18 cellular contexts compared by ENCODE assay signal in the genomic region with DNA sequence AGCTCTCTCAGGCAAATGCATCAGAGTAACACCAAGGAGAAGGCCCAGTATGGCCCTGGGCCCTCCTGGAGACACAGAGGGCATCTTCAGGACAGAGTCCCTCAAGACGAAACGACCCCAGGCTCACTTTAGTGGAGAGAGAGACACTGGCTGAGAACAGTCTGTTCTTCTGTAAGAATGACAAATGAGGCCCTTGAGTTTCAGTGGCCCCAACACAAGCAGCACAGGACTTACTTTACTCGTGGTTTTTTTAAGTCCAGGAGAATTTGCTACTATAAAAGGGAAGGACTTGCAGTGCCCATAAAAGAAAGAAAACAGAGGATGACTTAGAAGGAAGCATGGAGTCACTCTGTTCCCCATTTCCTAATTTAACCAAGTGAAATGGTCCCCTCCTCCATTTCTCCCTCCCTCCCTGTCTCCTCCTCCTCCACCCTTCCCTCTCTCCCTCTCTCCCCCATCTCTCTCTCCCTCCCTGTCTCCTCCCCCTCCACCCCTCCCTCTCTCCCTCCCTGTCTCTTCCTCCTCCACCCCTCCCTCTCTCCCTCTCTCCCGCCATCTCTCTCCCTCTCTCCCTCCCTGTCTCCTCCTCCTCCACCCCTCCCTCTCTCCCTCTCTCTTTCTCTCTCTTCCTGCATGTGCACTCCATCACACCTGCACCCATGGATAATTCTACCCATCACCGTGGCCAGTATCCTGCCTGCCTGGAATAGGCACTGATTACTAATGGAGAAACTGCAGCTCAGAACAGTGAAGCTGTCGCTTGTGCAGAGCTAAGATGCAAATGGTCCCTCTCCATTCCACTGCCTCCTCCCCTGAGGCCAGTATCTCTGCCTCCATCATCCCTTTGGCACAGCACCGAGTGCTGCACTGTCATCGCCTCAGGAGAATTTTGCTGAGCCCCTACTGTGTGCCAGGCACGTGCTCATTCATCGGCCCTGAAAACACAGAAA. TPM values are rescaled to one million over a fixed set of nuclear protein-coding genes. Genes with fewer than 3 reads are reported as not detected.
DNase-seq lines count a peak whose midpoint lies in the region; ATAC-seq and TF ChIP-seq lines count a peak whose summit lies in the region.
"Had no signal": no experiment of that assay in that cellular context is flagged by ENCODE, and none has a peak within 500 bp of the region (broad histone marks: within the 10 kb centered on the region; RNA-seq: fewer than 3 reads in every experiment).

No MANE protein-coding gene starts in this region.

- H3K9me3 ChIP-seq in NT2/D1 (ENCODE audit: insufficient read depth, low read length): peaks cover 23% of the 10 kb centered on the region

- CTCF ChIA-PET in activated CD4-positive, alpha-beta T cell treated with anti-CD3 and anti-CD28 coated beads for 36 hours (lab: Charles Lee): interaction anchor here (0.8 to 1.3 kb wide), 3 partner anchors 26 to 402 kb away, joined by 3 to 4 read pairs (median 3); no protein-coding TSS in a partner anchor

- in situ Hi-C loops in G401 (cut with HindIII; ENCODE audit: low sequenced_read_pairs): no loop called here

- no peak for TF ChIP-seq CTCF in glutamatergic neuron (IDR thresholded peaks at IDR 0.05; ENCODE audit: partially characterized antibody, unreplicated experiment)

- peak overlapping the region; percentile 98 for H3K27ac ChIP-seq in rectal smooth muscle tissue (ENCODE audit: low read depth, low read length)
- H3K27ac ChIP-seq: hepatocyte had no signal

- H3K4me3 ChIP-seq in NT2/D1 (ENCODE audit: insufficient read length, low read depth) (no peak overlapping the region), rectal smooth muscle tissue (ENCODE audit: low read length) (peak overlapping the region; percentile 33)
- H3K4me3 ChIP-seq: hepatocyte had no signal

- H3K4me1 ChIP-seq in NT2/D1 (ENCODE audit: insufficient read depth, insufficient read length) (peaks cover 3% of the 10 kb centered on the region), rectal smooth muscle tissue (ENCODE audit: control insufficient read depth, insufficient read depth, low read length) (peaks cover 30% of the 10 kb centered on the region)

- DNase-seq in G401 (ENCODE audit: low spot score) (peak; percentile 34), NT2/D1 (ENCODE audit: low read depth, low spot score) (no peak), glutamatergic neuron (no peak), SW480 (ENCODE audit: low spot score) (no peak)
- DNase-seq in naive thymus-derived CD8-positive, alpha-beta T cell: no peak
- DNase-seq in activated CD4-positive, alpha-beta T cell treated with anti-CD3 and anti-CD28 coated beads for 36 hours: no peak
- DNase-seq: activated CD4-positive, alpha-beta T cell treated with anti-CD3 and anti-CD28 coated beads, Interleukin-2, amount 50 U/mL, for 1 hour; activated T-cell treated with anti-CD3 and anti-CD28 coated beads, Interleukin-2, amount 50 U/mL, for 24 hours; effector memory CD4-positive, alpha-beta T cell; mammary epithelial cell; NCI-H1048; NCI-H2029 treated with DMSO at 0.1 percent for 48 hours; T-helper 1 cell had no signal

- H3K36me3 Mint-ChIP-seq in glutamatergic neuron (ENCODE audit: unreplicated experiment): peaks cover 26% of the 10 kb centered on the region
- H3K36me3 Mint-ChIP-seq in naive thymus-derived CD8-positive, alpha-beta T cell: peaks cover 0 to 30% (median 3%) of the 10 kb centered on the region in 3 donors
- H3K36me3 Mint-ChIP-seq in activated CD4-positive, alpha-beta T cell treated with anti-CD3 and anti-CD28 coated beads for 36 hours (ENCODE audit: low read depth): no peaks in the 10 kb centered on the region

- intact Hi-C loops in activated CD4-positive, alpha-beta T cell treated with anti-CD3 and anti-CD28 coated beads for 36 hours (cut with DNase I, micrococcal nuclease): no loop called here

- peak overlapping the region; percentile 5 for H3K9ac ChIP-seq in NT2/D1 (ENCODE audit: insufficient read length, low read depth)
- no peak overlapping the region for H3K9ac ChIP-seq in rectal smooth muscle tissue (ENCODE audit: low read length)

- no peak for ATAC-seq in naive thymus-derived CD8-positive, alpha-beta T cell
- ATAC-seq in activated CD4-positive, alpha-beta T cell treated with anti-CD3 and anti-CD28 coated beads for 36 hours: no peak

- no peaks in the 10 kb centered on the region for H3K36me3 ChIP-seq in NT2/D1 (ENCODE audit: insufficient read depth, insufficient read length, low read length)
- H3K36me3 ChIP-seq in rectal smooth muscle tissue (ENCODE audit: control insufficient read depth, insufficient read depth, low read length): no peaks in the 10 kb centered on the region

- H3K27ac Mint-ChIP-seq in glutamatergic neuron (ENCODE audit: unreplicated experiment): peak overlapping the region; percentile 59
- peak overlapping the region in 1 of 10 donors; percentile 83 for H3K27ac Mint-ChIP-seq in naive thymus-derived CD8-positive, alpha-beta T cell
- H3K27ac Mint-ChIP-seq in activated CD4-positive, alpha-beta T cell treated with anti-CD3 and anti-CD28 coated beads for 36 hours: no peak overlapping the region
- H3K27ac Mint-ChIP-seq: activated naive CD4-positive, alpha-beta T cell treated with anti-CD3 and anti-CD28 coated beads for 36 hours; activated T-cell treated with anti-CD3 and anti-CD28 coated beads, Interleukin-2, amount 50 U/mL, for 24 hours; natural killer cell treated with Interleukin-12 subunit alpha and Interleukin-12 subunit beta and Interleukin-15 and Interleukin-18, amount 100 ng/mL, for 72 hours had no signal

- H3K27me3 ChIP-seq in NT2/D1 (ENCODE audit: insufficient read depth, insufficient read length) (peaks cover 13% of the 10 kb centered on the region), rectal smooth muscle tissue (ENCODE audit: control insufficient read depth, insufficient read depth, low read length) (no peaks in the 10 kb centered on the region)
- H3K27me3 ChIP-seq: hepatocyte had no signal

- H3K9me3 Mint-ChIP-seq in glutamatergic neuron (ENCODE audit: unreplicated experiment): peaks cover 5% of the 10 kb centered on the region
- peaks cover 6 to 33% (median 9%) of the 10 kb centered on the region in 9 donors for H3K9me3 Mint-ChIP-seq in naive thymus-derived CD8-positive, alpha-beta T cell
- H3K9me3 Mint-ChIP-seq in activated CD4-positive, alpha-beta T cell treated with anti-CD3 and anti-CD28 coated beads for 36 hours (ENCODE audit: low read depth): peaks cover 8% of the 10 kb centered on the region
- H3K9me3 Mint-ChIP-seq: natural killer cell treated with Interleukin-12 subunit alpha and Interleukin-12 subunit beta and Interleukin-15 and Interleukin-18, amount 100 ng/mL, for 72 hours had no signal

- POLR2A ChIA-PET in naive thymus-derived CD8-positive, alpha-beta T cell (lab: Charles Lee): no interaction called here
- POLR2A ChIA-PET in activated CD4-positive, alpha-beta T cell treated with anti-CD3 and anti-CD28 coated beads for 36 hours (lab: Charles Lee): no interaction called here

- H3K4me1 Mint-ChIP-seq in glutamatergic neuron (ENCODE audit: low read depth, unreplicated experiment): peaks cover 10% of the 10 kb centered on the region
- H3K4me1 Mint-ChIP-seq in naive thymus-derived CD8-positive, alpha-beta T cell: peaks cover 0 to 6% (median 4%) of the 10 kb centered on the region in 4 donors
- H3K4me1 Mint-ChIP-seq in activated CD4-positive, alpha-beta T cell treated with anti-CD3 and anti-CD28 coated beads for 36 hours: no peaks in the 10 kb centered on the region

- no peak overlapping the region for H3K4me3 Mint-ChIP-seq in glutamatergic neuron (ENCODE audit: unreplicated experiment)
- H3K4me3 Mint-ChIP-seq in naive thymus-derived CD8-positive, alpha-beta T cell: no peak overlapping the region
- no peak overlapping the region for H3K4me3 Mint-ChIP-seq in activated CD4-positive, alpha-beta T cell treated with anti-CD3 and anti-CD28 coated beads for 36 hours
- H3K4me3 Mint-ChIP-seq: activated naive CD4-positive, alpha-beta T cell treated with anti-CD3 and anti-CD28 coated beads for 36 hours; activated T-cell treated with anti-CD3 and anti-CD28 coated beads, Interleukin-2, amount 50 U/mL, for 24 hours; natural killer cell treated with Interleukin-12 subunit alpha and Interleukin-12 subunit beta and Interleukin-15 and Interleukin-18, amount 100 ng/mL, for 72 hours had no signal

- H3K27me3 Mint-ChIP-seq in glutamatergic neuron (ENCODE audit: unreplicated experiment): peaks cover 10% of the 10 kb centered on the region
- peaks cover 32 to 83% (median 45%) of the 10 kb centered on the region in 5 donors for H3K27me3 Mint-ChIP-seq in naive thymus-derived CD8-positive, alpha-beta T cell
- H3K27me3 Mint-ChIP-seq in activated CD4-positive, alpha-beta T cell treated with anti-CD3 and anti-CD28 coated beads for 36 hours: peaks cover 43% of the 10 kb centered on the region

RNA-seq across cellular contexts. Expression of gene RBFOX3, which starts 47.3 kb away (rescaled TPM):
- not detected in 2 replicates for total RNA-seq in G401 (2014; rRNA removed; shearing (Covaris generic))
- 110 TPM for total RNA-seq in glutamatergic neuron (ENCODE audit: unreplicated experiment)
- not detected for total RNA-seq in naive thymus-derived CD8-positive, alpha-beta T cell
- not detected for polyA plus RNA-seq in naive thymus-derived CD8-positive, alpha-beta T cell
- total RNA-seq in activated CD4-positive, alpha-beta T cell treated with anti-CD3 and anti-CD28 coated beads for 36 hours: under 1 TPM in 1 of 2 experiments, not detected in 1; 0.11 TPM
- total RNA-seq: activated naive CD4-positive, alpha-beta T cell treated with anti-CD3 and anti-CD28 coated beads for 36 hours; hepatocyte; kidney epithelial cell; mammary epithelial cell; natural killer cell treated with Interleukin-12 subunit alpha and Interleukin-12 subunit beta and Interleukin-15 and Interleukin-18, amount 100 ng/mL, for 72 hours had no signal
- polyA plus RNA-seq: mammary epithelial cell had no signal

Comparison
In these comparisons a context has a peak if more than half of its experiments do, and no peak if none do; other contexts are left out.
1. RNA of gene RBFOX3, which starts 47.3 kb away (total RNA-seq): 110 TPM in glutamatergic neuron (single experiment); 0.11 TPM in activated CD4-positive, alpha-beta T cell treated with anti-CD3 and anti-CD28 coated beads for 36 hours, not detected in G401 and not detected in naive thymus-derived CD8-positive, alpha-beta T cell; every median in the first group is over 10 times any median in the second.